Comparison of ENCODE assay signal across 29 cellular contexts in genomic region chr4:105547769-105548168, GRCh38. TPM values are rescaled to one million over a fixed set of nuclear protein-coding genes. Genes with fewer than 3 reads are reported as not detected.
"Had no signal": no experiment of that assay in that cellular context is flagged by ENCODE, and none has a peak within 500 bp of the region (broad histone marks: within the 10 kb centered on the region; RNA-seq: fewer than 3 reads in every experiment).

No MANE protein-coding gene starts in this region.

- H3K4me3 Mint-ChIP-seq: immature natural killer cell; memory B cell; naive thymus-derived CD4-positive, alpha-beta T cell; natural killer cell treated with Interleukin-12 subunit alpha and Interleukin-12 subunit beta and Interleukin-15 and Interleukin-18, amount 100 ng/mL, for 72 hours; stimulated activated naive B cell treated with anti-CD40 and anti-IgM and Interleukin-4, amounts not matched to agents 10 μg/mL and 1 μg/mL and 100 μg/mL, for 72 hours had no signal

- H3K36me3 ChIP-seq: left ventricle myocardium inferior, ovary, right atrium auricular region, right lobe of liver, stomach, thyroid gland, transverse colon, upper lobe of right lung had no signal

- H3K4me1 Mint-ChIP-seq: immature natural killer cell; naive thymus-derived CD4-positive, alpha-beta T cell; stimulated activated naive B cell treated with anti-CD40 and anti-IgM and Interleukin-4, amounts not matched to agents 10 μg/mL and 1 μg/mL and 100 μg/mL, for 72 hours had no signal

- H3K4me1 ChIP-seq: right atrium auricular region, right lobe of liver, testis, upper lobe of right lung had no signal

- H3K36me3 Mint-ChIP-seq: immature natural killer cell; memory B cell; naive thymus-derived CD4-positive, alpha-beta T cell; natural killer cell treated with Interleukin-12 subunit alpha and Interleukin-12 subunit beta and Interleukin-15 and Interleukin-18, amount 100 ng/mL, for 72 hours; stimulated activated naive B cell treated with anti-CD40 and anti-IgM and Interleukin-4, amounts not matched to agents 10 μg/mL and 1 μg/mL and 100 μg/mL, for 72 hours had no signal

- ATAC-seq: mucosa of descending colon; naive thymus-derived CD4-positive, alpha-beta T cell; natural killer cell treated with Interleukin-12 subunit alpha and Interleukin-12 subunit beta and Interleukin-15 and Interleukin-18, amount 100 ng/mL, for 72 hours; right lobe of liver; stimulated activated naive B cell treated with anti-CD40 and anti-IgM and Interleukin-4, amounts not matched to agents 10 μg/mL and 1 μg/mL and 100 μg/mL, for 72 hours; stimulated activated naive CD8-positive, alpha-beta T cell treated with anti-CD3 and anti-CD28 coated beads, Interleukin-15, Interleukin-2, amounts not matched to agents 100 U/mL and 50 U/mL, for 24 hours; upper lobe of right lung had no signal

- H3K4me2 ChIP-seq: smooth muscle cell had no signal

- H3K27me3 ChIP-seq: ovary, right atrium auricular region, right lobe of liver, stomach, testis, thyroid gland, transverse colon, upper lobe of right lung had no signal

- H3K9me3 Mint-ChIP-seq: memory B cell; naive thymus-derived CD4-positive, alpha-beta T cell; natural killer cell treated with Interleukin-12 subunit alpha and Interleukin-12 subunit beta and Interleukin-15 and Interleukin-18, amount 100 ng/mL, for 72 hours; stimulated activated naive B cell treated with anti-CD40 and anti-IgM and Interleukin-4, amounts not matched to agents 10 μg/mL and 1 μg/mL and 100 μg/mL, for 72 hours had no signal

- H3K9me3 ChIP-seq: left ventricle myocardium inferior, mucosa of descending colon, ovary, right atrium auricular region, right lobe of liver, stomach, testis, thyroid gland, transverse colon, upper lobe of right lung had no signal

- H3K27me3 Mint-ChIP-seq: memory B cell, progenitor cell of endocrine pancreas had no signal

- H3K4me3 ChIP-seq: left ventricle myocardium inferior, lung, mucosa of descending colon, ovary, right atrium auricular region, right lobe of liver, smooth muscle cell, stomach, testis, thyroid gland, transverse colon, upper lobe of right lung had no signal

- H3K27ac ChIP-seq: left ventricle myocardium inferior, ovary, right atrium auricular region, right lobe of liver, stomach, testis, thyroid gland, transverse colon, upper lobe of right lung had no signal

- H3K27ac Mint-ChIP-seq: immature natural killer cell; memory B cell; naive thymus-derived CD4-positive, alpha-beta T cell; natural killer cell treated with Interleukin-12 subunit alpha and Interleukin-12 subunit beta and Interleukin-15 and Interleukin-18, amount 100 ng/mL, for 72 hours; progenitor cell of endocrine pancreas; stimulated activated naive B cell treated with anti-CD40 and anti-IgM and Interleukin-4, amounts not matched to agents 10 μg/mL and 1 μg/mL and 100 μg/mL, for 72 hours had no signal

- DNase-seq: hypothalamus; immature natural killer cell; kidney; left ventricle myocardium inferior; midbrain; mucosa of descending colon; naive thymus-derived CD4-positive, alpha-beta T cell; ovary; right lobe of liver; stimulated activated CD4-positive, alpha-beta T cell treated with anti-CD3 and anti-CD28 coated beads, Interleukin-1b, Interleukin-23, amount 100 ng/mL, for 48 hours; stimulated activated CD4-positive, alpha-beta T cell treated with anti-CD3 and anti-CD28 coated beads, Interleukin-4, amount 100 ng/mL, for 1 hour; stimulated activated naive B cell treated with anti-CD40 and anti-IgM and Interleukin-4, amounts not matched to agents 10 μg/mL and 1 μg/mL and 100 μg/mL, for 72 hours; stimulated activated naive CD8-positive, alpha-beta T cell treated with anti-CD3 and anti-CD28 coated beads, Interleukin-15, Interleukin-2, amounts not matched to agents 100 U/mL and 50 U/mL, for 24 hours; stomach; testis; thyroid gland; transverse colon; upper lobe of right lung had no signal

RNA-seq across cellular contexts. Expression of gene ARHGEF38, which starts 4.7 kb away (rescaled TPM):
- total RNA-seq: left ventricle myocardium inferior; mesenteric fat pad; naive thymus-derived CD4-positive, alpha-beta T cell; natural killer cell treated with Interleukin-12 subunit alpha and Interleukin-12 subunit beta and Interleukin-15 and Interleukin-18, amount 100 ng/mL, for 72 hours; omental fat pad; pulmonary artery endothelial cell; right atrium auricular region; skeletal muscle tissue; smooth muscle cell had no signal
- polyA plus RNA-seq: immature natural killer cell, neural cell, ovary had no signal
